8 cellular contexts compared by ENCODE assay signal in the genomic region with DNA sequence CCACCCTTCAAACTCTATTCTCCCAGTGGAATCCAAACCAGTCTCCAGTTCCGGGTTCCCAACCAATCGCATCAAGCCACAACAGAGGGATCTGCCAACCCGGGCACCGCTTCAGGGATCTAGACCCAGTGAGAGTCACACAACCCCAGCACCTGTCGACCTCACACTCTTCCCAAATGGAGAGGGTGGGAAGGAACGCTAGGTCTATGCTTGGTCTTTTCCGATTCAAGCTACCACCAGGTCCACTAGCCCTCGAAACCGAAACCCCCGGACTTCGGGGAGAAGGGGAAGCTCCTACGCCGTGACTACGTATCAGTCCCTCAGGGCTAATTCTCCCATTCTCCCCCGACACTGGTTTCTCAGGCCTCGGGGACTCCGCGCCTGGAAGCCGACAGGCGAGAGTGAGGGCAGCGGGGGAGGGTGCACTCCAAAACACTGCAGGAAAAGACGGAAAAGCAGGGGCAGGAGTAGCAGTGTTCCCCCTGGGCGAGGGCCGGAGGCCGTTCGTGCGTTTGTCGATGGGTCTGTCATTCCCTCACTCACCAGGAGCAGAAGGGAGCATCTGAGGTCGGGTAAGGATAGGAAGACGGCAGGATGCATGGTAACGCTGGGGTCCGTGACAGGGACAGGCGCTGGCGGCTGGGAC. TPM values are rescaled to one million over a fixed set of nuclear protein-coding genes. Genes with fewer than 3 reads are reported as not detected.
DNase-seq lines count a peak whose midpoint lies in the region; ATAC-seq and TF ChIP-seq lines count a peak whose summit lies in the region.

No MANE protein-coding gene starts in this region.

- H3K4me1 ChIP-seq in esophagus (ENCODE audit: control insufficient read depth in 2 of 2, insufficient read depth in 2 of 2, low read length in 1 of 2): no peaks in the 10 kb centered on the region
- peaks cover 12 to 13% of the 10 kb centered on the region in 2 donors for H3K4me1 ChIP-seq in mucosa of rectum (ENCODE audit: control insufficient read depth in 2 of 2, insufficient read depth in 2 of 2, low read length in 2 of 2)
- H3K4me1 ChIP-seq in thoracic aorta (ENCODE audit: control insufficient read depth in 1 of 2, low read depth in 2 of 2): peaks cover 14 to 30% of the 10 kb centered on the region in 2 donors

- H3K36me3 ChIP-seq in BJ (ENCODE audit: control insufficient read depth, insufficient read depth, low read length) (peaks cover 2% of the 10 kb centered on the region; the same call in 1 of the 2 replicates), esophagus (ENCODE audit: control insufficient read depth in 2 of 2, insufficient read depth in 2 of 2, low read length in 1 of 2) (no peaks in the 10 kb centered on the region), mucosa of rectum (ENCODE audit: control insufficient read depth in 2 of 2, insufficient read depth in 2 of 2, low read length in 2 of 2) (peaks cover 0 to 2% of the 10 kb centered on the region in 2 donors), thoracic aorta (no peaks in the 10 kb centered on the region)

- H3K9me3 ChIP-seq in esophagus (ENCODE audit: control insufficient read depth in 2 of 2, insufficient read depth in 1 of 2, low read depth in 1 of 2, low read length in 1 of 2) (no peaks in the 10 kb centered on the region), mucosa of rectum (ENCODE audit: control insufficient read depth in 2 of 2, low read length in 2 of 2) (no peaks in the 10 kb centered on the region), thoracic aorta (no peaks in the 10 kb centered on the region)

- peak overlapping the region; percentile 94 to 99 for H3K27ac ChIP-seq in esophagus (ENCODE audit: low read depth in 2 of 2, low read length in 1 of 2)
- peak overlapping the region; percentile 84 to 91 for H3K27ac ChIP-seq in mucosa of rectum (ENCODE audit: low read depth in 2 of 2, low read length in 2 of 2)
- peak overlapping the region; percentile 81 to 84 for H3K27ac ChIP-seq in thoracic aorta

- ATAC-seq in GM18907 (IDR thresholded peaks at IDR 0.05; ENCODE audit: unreplicated experiment) (peak; percentile 8), HG03439 (IDR thresholded peaks at IDR 0.05; ENCODE audit: unreplicated experiment) (peak; percentile 14), thoracic aorta (ENCODE audit: insufficient number of reproducible peaks, low FRiP score, low read depth) (no peak)

- peak overlapping the region; percentile 97 to 100 for H3K9ac ChIP-seq in mucosa of rectum (ENCODE audit: low read depth in 1 of 2, low read length in 2 of 2)

- 0% methylated on average over 33 to 34 of the region's 34 CpGs for WGBS in esophagus, 2 donors

- H3K27me3 ChIP-seq in BJ (ENCODE audit: control insufficient read depth, insufficient read depth, low read length): no peaks in the 10 kb centered on the region
- no peaks in the 10 kb centered on the region for H3K27me3 ChIP-seq in esophagus (ENCODE audit: control insufficient read depth in 1 of 2, insufficient read depth in 2 of 2, low read length in 2 of 2)
- H3K27me3 ChIP-seq in mucosa of rectum (ENCODE audit: control insufficient read depth in 2 of 2, insufficient read depth in 2 of 2, low read length in 2 of 2): no peaks in the 10 kb centered on the region
- no peaks in the 10 kb centered on the region for H3K27me3 ChIP-seq in thoracic aorta (replicated peaks; ENCODE audit: insufficient read depth)

- CTCF ChIA-PET in BJ (lab: Yijun Ruan, JAX): no interaction called here

- H3K4me3 ChIP-seq in BJ (ENCODE audit: low read depth, low read length): peak overlapping the region; percentile 76
- peak overlapping the region; percentile 81 to 89 for H3K4me3 ChIP-seq in esophagus (ENCODE audit: low read depth in 1 of 2, low read length in 2 of 2)
- peak overlapping the region; percentile 97 to 100 for H3K4me3 ChIP-seq in mucosa of rectum (ENCODE audit: low read length in 2 of 2)
- H3K4me3 ChIP-seq in thoracic aorta: peak overlapping the region; percentile 84

- TF ChIP-seq CTCF in BJ (IDR thresholded peaks at IDR 0.05; ENCODE audit: insufficient read depth, low read depth, low read length) (no peak), thoracic aorta (IDR thresholded peaks at IDR 0.05) (no peak)

- no peak for DNase-seq in BJ (ENCODE audit: low read depth)
- peak; percentile 65 to 74 for DNase-seq in NCI-H526 (lab: John Stamatoyannopoulos, UW)
- DNase-seq in activated T-cell treated with anti-CD3 and anti-CD28 coated beads for 48 hours (ENCODE audit: low read depth): peak; percentile 18
- DNase-seq in thoracic aorta (ENCODE audit: low spot score): no peak

- POLR2A ChIA-PET in BJ (lab: Charles Lee): no interaction called here

RNA-seq across cellular contexts. Expression of a gene that starts 0.4 kb away (rescaled TPM):
- polyA plus RNA-seq in BJ (2011; rRNA removed) (9.8 and 21.8 TPM in 2 replicates), esophagus (10 to 100 TPM; 14.3 to 16.3 TPM)
- polyA minus RNA-seq in BJ (2011; rRNA and poly(A)+ RNA removed): 4.1 and 4.6 TPM in 2 replicates
- 10 to 100 TPM; 13.8 to 17.6 TPM for total RNA-seq in thoracic aorta

RNA-seq across cellular contexts. Expression of a gene that starts 0.7 kb away (rescaled TPM):
- 9.7 and 16.1 TPM in 2 replicates for polyA plus RNA-seq in BJ (2011; rRNA removed)
- 13.3 and 14.5 TPM in 2 replicates for polyA minus RNA-seq in BJ (2011; rRNA and poly(A)+ RNA removed)
- polyA plus RNA-seq in esophagus: 1 to 10 TPM; 3.2 to 3.3 TPM
- 10 to 100 TPM; 37.8 to 46.8 TPM for total RNA-seq in thoracic aorta

Comparison
In these comparisons a context has a peak if more than half of its experiments do, and no peak if none do; other contexts are left out.
1. DNase-seq: peak in NCI-H526 (2 of 2) and activated T-cell treated with anti-CD3 and anti-CD28 coated beads for 48 hours (single experiment); none in BJ (single experiment) and thoracic aorta (single experiment).
2. Peak in every context shown above with its lines, with median percentiles within 50 percentile points of each other: H3K4me3 ChIP-seq and H3K27ac ChIP-seq.